Comparison of ENCODE assay signal across 7 cellular contexts in genomic region chr12:14256555-14257169, GRCh38.
DNase-seq lines count a peak whose midpoint lies in the region; ATAC-seq and TF ChIP-seq lines count a peak whose summit lies in the region.

No MANE protein-coding gene starts in this region.

- peaks cover 34% of the 10 kb centered on the region for H3K9me3 Mint-ChIP-seq in progenitor cell of endocrine pancreas (ENCODE audit: low read depth)

- H4K20me1 ChIP-seq in SU-DHL-6 (ENCODE audit: low read depth, low read length): no peaks in the 10 kb centered on the region

- H3K79me2 ChIP-seq in SU-DHL-6 (ENCODE audit: insufficient read depth, low read length): no peaks in the 10 kb centered on the region

- H3K36me3 ChIP-seq in SU-DHL-6 (ENCODE audit: low read length) (no peaks in the 10 kb centered on the region), cardiac muscle cell (no peaks in the 10 kb centered on the region), upper lobe of left lung (no peaks in the 10 kb centered on the region)

- peaks cover 9% of the 10 kb centered on the region for H3F3A ChIP-seq in SU-DHL-6 (ENCODE audit: insufficient read depth)

- H3K9me3 ChIP-seq in SU-DHL-6 (ENCODE audit: insufficient read depth, low read length) (no peaks in the 10 kb centered on the region), cardiac muscle cell (ENCODE audit: low read depth) (no peaks in the 10 kb centered on the region), upper lobe of left lung (no peaks in the 10 kb centered on the region)

- peaks cover 30% of the 10 kb centered on the region for H3K4me1 Mint-ChIP-seq in progenitor cell of endocrine pancreas (ENCODE audit: low read depth)

- peaks cover 21% of the 10 kb centered on the region for H3K36me3 Mint-ChIP-seq in progenitor cell of endocrine pancreas (ENCODE audit: insufficient read depth)

- TF ChIP-seq EP300 in upper lobe of left lung (IDR thresholded peaks at IDR 0.05): no peak

- H3K27ac ChIP-seq in SU-DHL-6 (ENCODE audit: low read depth, low read length) (peak overlapping the region; percentile 99), cardiac muscle cell (peak overlapping the region; percentile 95), upper lobe of left lung (peak overlapping the region; percentile 68 to 92 (median 88))

- peak overlapping the region; percentile 64 for H2AFZ ChIP-seq in SU-DHL-6 (ENCODE audit: low read depth, low read length, severe bottlenecking)

- H3K4me3 ChIP-seq in SU-DHL-6 (ENCODE audit: insufficient read depth, low read length, poor library complexity, severe bottlenecking): peak overlapping the region; percentile 30
- peak overlapping the region; percentile 2 for H3K4me3 ChIP-seq in cardiac muscle cell
- no peak overlapping the region for H3K4me3 ChIP-seq in upper lobe of left lung

- H3K4me2 ChIP-seq in SU-DHL-6 (ENCODE audit: low read depth, low read length, poor library complexity, severe bottlenecking): peak overlapping the region; percentile 80

- peak overlapping the region; percentile 97 for H3K27ac Mint-ChIP-seq in progenitor cell of endocrine pancreas

- H3K4me1 ChIP-seq in cardiac muscle cell (ENCODE audit: low read depth): peaks cover 35% of the 10 kb centered on the region
- peaks cover 45 to 55% (median 50%) of the 10 kb centered on the region in 4 donors for H3K4me1 ChIP-seq in upper lobe of left lung

- TF ChIP-seq CTCF in SU-DHL-6 (IDR thresholded peaks at IDR 0.05; ENCODE audit: insufficient read depth, low read length, poor library complexity, severe bottlenecking): peak; percentile 42
- TF ChIP-seq CTCF in cardiac muscle cell (IDR thresholded peaks at IDR 0.05; ENCODE audit: low read depth, low read length): peak; percentile 83
- peak; percentile 71 for TF ChIP-seq CTCF in progenitor cell of endocrine pancreas (IDR thresholded peaks at IDR 0.05; ENCODE audit: unreplicated experiment)
- peak; percentile 62 to 84 (median 76) for TF ChIP-seq CTCF in upper lobe of left lung (IDR thresholded peaks at IDR 0.05)

- H3K4me3 Mint-ChIP-seq in progenitor cell of endocrine pancreas (ENCODE audit: low read depth): no peak overlapping the region

- H3K27me3 ChIP-seq in SU-DHL-6 (ENCODE audit: low read length) (no peaks in the 10 kb centered on the region), cardiac muscle cell (no peaks in the 10 kb centered on the region), upper lobe of left lung (peaks cover 0 to 2% (median 0%) of the 10 kb centered on the region in 4 donors)

- 42 to 49% methylated on average over 15 of the region's 15 CpGs for WGBS in upper lobe of left lung, 2 donors

- peak overlapping the region; percentile 52 for H3K9ac ChIP-seq in SU-DHL-6 (ENCODE audit: low read length)

- no peaks in the 10 kb centered on the region for H3K9me2 ChIP-seq in SU-DHL-6 (replicated peaks; ENCODE audit: insufficient read depth, low read length)

- TF ChIP-seq POLR2A in upper lobe of left lung (IDR thresholded peaks at IDR 0.05): no peak

- ATAC-seq in GM18907 (IDR thresholded peaks at IDR 0.05; ENCODE audit: unreplicated experiment) (peak; percentile 60), upper lobe of left lung (ENCODE audit: low FRiP score in 2 of 2) (peak; percentile 72 to 80)

- DNase-seq in KG1 (lab: John Stamatoyannopoulos, UW) (peak; percentile 33), cardiac muscle cell (ENCODE audit: low read depth in 1 of 2, low spot score in 1 of 2) (peak; percentile 79 to 94), progenitor cell of endocrine pancreas (ENCODE audit: low spot score, unreplicated experiment) (no peak), upper lobe of left lung (peak in 1 of 2 donors; percentile 84)
- DNase-seq in activated naive CD8-positive, alpha-beta T cell treated with anti-CD3 and anti-CD28 coated beads, Interleukin-2, amount 50 U/mL, for 16 hours (ENCODE audit: low read depth, low spot score): peak; percentile 40

- no peaks in the 10 kb centered on the region for H3K27me3 Mint-ChIP-seq in progenitor cell of endocrine pancreas

Comparison
In these comparisons a context has a peak if more than half of its experiments do, and no peak if none do; other contexts are left out.
1. H3K4me3 ChIP-seq: peak in SU-DHL-6 (single experiment) and cardiac muscle cell (single experiment); none in upper lobe of left lung (0 of 4).
2. Peak in every context shown above with its lines, with median percentiles within 50 percentile points of each other: H3K27ac ChIP-seq and CTCF ChIP-seq.